Comparison of ENCODE assay signal across 8 cellular contexts in genomic region chr5:178203670-178204204, GRCh38. TPM values are rescaled to one million over a fixed set of nuclear protein-coding genes. Genes with fewer than 3 reads are reported as not detected.
DNase-seq lines count a peak whose midpoint lies in the region; ATAC-seq, FAIRE-seq and TF ChIP-seq lines count a peak whose summit lies in the region.

No MANE protein-coding gene starts in this region.

- intact Hi-C loops in kidney (cut with DNase I), result no loop called here

- TF ChIP-seq CTCF in GM12865 (IDR thresholded peaks at IDR 0.05; ENCODE audit: insufficient read depth, low read depth, low read length, missing control alignments), result no peak
- no peak for TF ChIP-seq CTCF in kidney (IDR thresholded peaks at IDR 0.05; ENCODE audit: borderline replicate concordance, extremely low read depth, insufficient read depth)
- TF ChIP-seq CTCF in suprapubic skin (IDR thresholded peaks at IDR 0.05), result no peak

- H3K27ac ChIP-seq in kidney (ENCODE audit: low read depth in 2 of 2, low read length in 2 of 2) (no peak overlapping the region), suprapubic skin (no peak overlapping the region)

- H3K9me3 ChIP-seq in adipocyte (ENCODE audit: control insufficient read depth, low read length) (no peaks in the 10 kb centered on the region), kidney (ENCODE audit: control insufficient read depth in 1 of 2, low read length in 2 of 2) (no peaks in the 10 kb centered on the region), suprapubic skin (no peaks in the 10 kb centered on the region)

- TF ChIP-seq POLR2A in suprapubic skin (IDR thresholded peaks at IDR 0.05), result no peak

- DNase-seq in GM12865 (ENCODE audit: low read depth), result no peak
- DNase-seq in adipocyte (ENCODE audit: low read depth), result no peak
- DNase-seq in kidney, result peak; percentile 87
- peak in 1 of 2 donors; percentile 81 for DNase-seq in suprapubic skin (ENCODE audit: low spot score in 2 of 2)
- no peak for DNase-seq in hepatic stellate cell (ENCODE audit: low spot score)

- ATAC-seq in HG03139 (IDR thresholded peaks at IDR 0.05; ENCODE audit: unreplicated experiment), result peak; percentile 7
- ATAC-seq in HG02763 (IDR thresholded peaks at IDR 0.05; ENCODE audit: unreplicated experiment), result no peak
- no peak for ATAC-seq in HG03175 (IDR thresholded peaks at IDR 0.05; ENCODE audit: unreplicated experiment)

- 30% methylated on average over 25 of the region's 31 CpGs for WGBS in suprapubic skin

- H3K36me3 ChIP-seq in adipocyte (ENCODE audit: control insufficient read depth, insufficient read depth, low read length, severe bottlenecking) (peaks cover 28% of the 10 kb centered on the region), kidney (ENCODE audit: control insufficient read depth in 1 of 2, insufficient read depth in 2 of 2, low read length in 2 of 2) (peaks cover 16 to 22% of the 10 kb centered on the region in 2 donors), suprapubic skin (peaks cover 22% of the 10 kb centered on the region)

- no peaks in the 10 kb centered on the region for H3K27me3 ChIP-seq in adipocyte (replicated peaks; ENCODE audit: control insufficient read depth, insufficient read depth, low read length)
- no peaks in the 10 kb centered on the region for H3K27me3 ChIP-seq in suprapubic skin

- TF ChIP-seq EP300 in suprapubic skin (IDR thresholded peaks at IDR 0.05), result no peak

- no peak for FAIRE-seq in kidney (lab: Jason Lieb, UNC)

- peak overlapping the region; percentile 96 for H3K9ac ChIP-seq in adipocyte (ENCODE audit: low read length)
- H3K9ac ChIP-seq in kidney (ENCODE audit: low read length in 2 of 2), result peak overlapping the region; percentile 27 to 35

- H3K4me1 ChIP-seq in adipocyte (ENCODE audit: control insufficient read depth, insufficient read depth, low read length), result peaks cover 26% of the 10 kb centered on the region
- H3K4me1 ChIP-seq in kidney (ENCODE audit: control insufficient read depth in 1 of 2, insufficient read depth in 1 of 2, low read depth in 1 of 2, low read length in 2 of 2), result peaks cover 11 to 15% of the 10 kb centered on the region in 2 donors
- H3K4me1 ChIP-seq in suprapubic skin, result peaks cover 61% of the 10 kb centered on the region

- H3K4me3 ChIP-seq in GM12865 (ENCODE audit: low read depth, low read length) (peak overlapping the region; percentile 92), adipocyte (ENCODE audit: low read length) (peak overlapping the region; percentile 89), kidney (ENCODE audit: low read length in 2 of 2) (peak overlapping the region; percentile 64 to 69), suprapubic skin (peak overlapping the region; percentile 88)

RNA-seq across cellular contexts. Expression of gene HNRNPAB, which starts 0.6 kb away (rescaled TPM):
- 130 TPM for total RNA-seq in kidney
- 81.8 TPM for polyA plus RNA-seq in kidney (ENCODE audit: insufficient read depth, low read depth, low replicate concordance)
- 100 to 1,000 TPM in 1 of 4 donors, 10 to 100 TPM in 3; 57.0 to 113 (median 83.1) TPM for total RNA-seq in suprapubic skin

RNA-seq across cellular contexts. Expression of gene GMCL2, which starts 16.6 kb away (rescaled TPM):
- not detected for total RNA-seq in kidney
- not detected for polyA plus RNA-seq in kidney (ENCODE audit: insufficient read depth, low read depth, low replicate concordance)
- total RNA-seq in suprapubic skin, result under 1 TPM in 1 of 4 donors, not detected in 3; 0.49 TPM

RNA-seq across cellular contexts. Expression of gene PHYKPL, which starts 28.9 kb away (rescaled TPM):
- total RNA-seq in kidney (116 TPM), suprapubic skin (10 to 100 TPM; 27.1 to 50.5 (median 35.7) TPM)
- 35.3 TPM for polyA plus RNA-seq in kidney (ENCODE audit: insufficient read depth, low read depth, low replicate concordance)

RNA-seq across cellular contexts. Expression of gene NHP2, which starts 50.1 kb away (rescaled TPM):
- total RNA-seq in kidney (98.6 TPM), suprapubic skin (100 to 1,000 TPM in 3 of 4 donors, 10 to 100 TPM in 1; 75.8 to 278 (median 210) TPM)
- 129 TPM for polyA plus RNA-seq in kidney (ENCODE audit: insufficient read depth, low read depth, low replicate concordance)
